In the genomic region with DNA sequence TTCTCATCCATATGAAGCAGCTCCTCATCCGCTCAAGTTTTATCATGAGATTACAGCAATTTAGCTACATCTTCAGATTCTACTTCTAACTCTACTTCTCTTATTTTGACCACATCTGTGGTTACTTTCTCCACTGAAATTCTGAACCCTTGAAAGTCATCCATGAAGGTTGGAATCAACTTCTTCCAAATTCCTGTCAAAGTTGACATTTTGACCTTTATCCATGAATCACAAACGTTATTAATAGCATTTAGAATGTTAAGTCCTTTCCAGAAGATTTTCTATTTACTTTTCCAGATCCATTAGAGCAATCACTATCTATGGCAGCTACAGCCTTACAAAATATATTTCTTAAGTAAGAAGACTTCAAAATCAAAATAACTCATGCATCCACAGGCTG, we compare ENCODE assay signal across 20 cellular contexts.
"Had no signal": no experiment of that assay in that cellular context is flagged by ENCODE, and none has a peak within 500 bp of the region (broad histone marks: within the 10 kb centered on the region; RNA-seq: fewer than 3 reads in every experiment).

No MANE protein-coding gene starts in this region.

- H3K27ac Mint-ChIP-seq: activated naive CD4-positive, alpha-beta T cell treated with anti-CD3 and anti-CD28 coated beads for 36 hours; memory B cell; nephron; WTC11 had no signal

- H3K36me3 ChIP-seq: neutrophil, ovary, thyroid gland had no signal

- ATAC-seq: body of pancreas; left cardiac atrium; right cardiac atrium; stimulated activated naive CD8-positive, alpha-beta T cell treated with anti-CD3 and anti-CD28 coated beads, Interleukin-15, Interleukin-2, amounts not matched to agents 100 U/mL and 50 U/mL, for 24 hours; WTC11 had no signal

- H3K27me3 Mint-ChIP-seq: memory B cell had no signal

- H3K27ac ChIP-seq: epithelial cell of prostate, neutrophil, thyroid gland had no signal

- H3K27me3 ChIP-seq: body of pancreas, neutrophil, ovary, thyroid gland had no signal

- H3K9me3 Mint-ChIP-seq: activated naive CD4-positive, alpha-beta T cell treated with anti-CD3 and anti-CD28 coated beads for 36 hours; WTC11 had no signal

- H3K4me3 Mint-ChIP-seq: activated naive CD4-positive, alpha-beta T cell treated with anti-CD3 and anti-CD28 coated beads for 36 hours; memory B cell; nephron; WTC11 had no signal

- H3K9me3 ChIP-seq: body of pancreas, neutrophil, ovary, thyroid gland had no signal

- H3K36me3 Mint-ChIP-seq: memory B cell, WTC11 had no signal

- H3K4me1 ChIP-seq: thyroid gland had no signal

- H3K4me3 ChIP-seq: body of pancreas, ovary, thyroid gland had no signal

- H3K4me1 Mint-ChIP-seq: memory B cell, WTC11 had no signal

- DNase-seq: activated CD8-positive, alpha-beta memory T cell treated with anti-CD3 and anti-CD28 coated beads for 24 hours; activated CD8-positive, alpha-beta memory T cell treated with anti-CD3 and anti-CD28 coated beads, Interleukin-2, amount 50 U/mL, for 48 hours; activated effector memory CD4-positive, alpha-beta T cell treated with Interleukin-2 at 50 U/mL for 16 hours; activated naive CD4-positive, alpha-beta T cell treated with anti-CD3 and anti-CD28 coated beads for 36 hours; activated T-cell treated with anti-CD3 and anti-CD28 coated beads, Interleukin-2, amount 50 U/mL, for 48 hours; body of pancreas; left cardiac atrium; ovary; right cardiac atrium; stimulated activated CD4-positive, alpha-beta T cell treated with anti-CD3 and anti-CD28 coated beads, Interleukin-12 subunit alpha, Interleukin-12 subunit beta, amount 100 ng/mL, for 4 hours; stimulated activated CD4-positive, alpha-beta T cell treated with anti-CD3 and anti-CD28 coated beads, Interleukin-4, amount 100 ng/mL, for 4 hours; stimulated activated naive CD8-positive, alpha-beta T cell treated with anti-CD3 and anti-CD28 coated beads, Interleukin-15, Interleukin-2, amounts not matched to agents 100 U/mL and 50 U/mL, for 24 hours; substantia nigra; T-helper 9 cell; thyroid gland had no signal
